Comparison of ENCODE assay signal across 16 cellular contexts in the genomic region with DNA sequence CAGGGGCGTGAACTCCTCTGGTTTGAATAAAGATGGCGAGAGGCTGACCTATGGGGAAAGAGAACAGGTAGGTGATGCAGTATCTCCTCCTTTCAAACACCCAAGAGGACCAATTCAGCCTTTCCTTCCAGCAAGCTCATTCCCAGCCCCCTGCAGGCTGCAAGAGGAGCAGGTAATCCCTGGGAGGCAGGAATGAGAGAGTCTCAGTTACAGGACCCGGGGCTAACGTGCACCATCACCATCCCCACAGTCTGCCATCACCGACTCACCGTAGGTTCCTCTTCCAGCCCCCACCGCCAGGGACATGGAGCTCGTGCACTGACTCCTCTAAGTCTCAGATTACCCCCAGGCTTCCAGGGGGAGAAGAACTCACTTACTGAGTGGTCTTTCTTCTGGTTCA. TPM values are rescaled to one million over a fixed set of nuclear protein-coding genes. Genes with fewer than 3 reads are reported as not detected.
A peak's percentile ranks its signal among the peaks of the same experiment; 100 is the strongest.
DNase-seq lines count a peak whose midpoint lies in the region; ATAC-seq, FAIRE-seq and TF ChIP-seq lines count a peak whose summit lies in the region.
"Had no signal": no experiment of that assay in that cellular context is flagged by ENCODE, and none has a peak within 500 bp of the region (broad histone marks: within the 10 kb centered on the region; RNA-seq: fewer than 3 reads in every experiment).

No MANE protein-coding gene starts in this region.

- H3K79me2 ChIP-seq in GM23338 (replicated peaks; ENCODE audit: insufficient read depth) = no peaks in the 10 kb centered on the region

- H3K14ac ChIP-seq in IMR-90 (replicated peaks; ENCODE audit: low read depth, low read length) = no peak overlapping the region

- no peak overlapping the region for H4K8ac ChIP-seq in IMR-90 (ENCODE audit: low read depth in 2 of 2, low read length in 2 of 2)

- no peak overlapping the region for H4K91ac ChIP-seq in IMR-90 (ENCODE audit: insufficient read depth, low read depth, low read length)

- no peak overlapping the region for H3K56ac ChIP-seq in IMR-90 (ENCODE audit: extremely low read depth, insufficient read depth, low read length)

- H2BK15ac ChIP-seq in IMR-90 (ENCODE audit: low read depth, low read length) = 0 out of 3 replicates have a peak overlapping the region, but pooled peaks have one; percentile 60

- FAIRE-seq in D721Med (lab: Jason Lieb, UNC) = no peak
- FAIRE-seq: H1 had no signal

- H3K79me1 ChIP-seq in IMR-90 (ENCODE audit: low read depth in 1 of 2, low read length in 2 of 2) = no peaks in the 10 kb centered on the region; a peak in 1 of 4 replicates

- H3K4me3 ChIP-seq in GM23338 (no peak overlapping the region), IMR-90 (ENCODE audit: insufficient read depth, low read depth, low read length) (no peak overlapping the region)
- H3K4me3 ChIP-seq: BLaER1 treated with 17β-estradiol and CSF1 and Interleukin-3, amounts not matched to agents 10 nM and 100 nM had no signal

- TF ChIP-seq RAD21 in IMR-90 (IDR thresholded peaks at IDR 0.05; ENCODE audit: low read length) = no peak

- TF ChIP-seq CTCF in GM23338 (conservative IDR thresholded peaks at IDR 0.05; ENCODE audit: low read depth in 2 of 2) (peak in 1 of 2 experiments; percentile 7; a peak in 1 of 4 replicates), IMR-90 (conservative IDR thresholded peaks at IDR 0.05; ENCODE audit: low read depth, low read length) (no peak), D721Med (IDR thresholded peaks at IDR 0.05; ENCODE audit: insufficient read depth, missing control alignments) (no peak)

- no peak overlapping the region for H2BK5ac ChIP-seq in IMR-90 (ENCODE audit: low read depth, low read length, poor library complexity, severe bottlenecking)

- H3K36me3 ChIP-seq in GM23338 (ENCODE audit: insufficient read depth) = no peaks in the 10 kb centered on the region
- H3K36me3 ChIP-seq in IMR-90 (ENCODE audit: control insufficient read depth, insufficient read depth, low read length) = no peaks in the 10 kb centered on the region
- H3K36me3 ChIP-seq: BLaER1 treated with 17β-estradiol and CSF1 and Interleukin-3, amounts not matched to agents 10 nM and 100 nM had no signal

- H3K4ac ChIP-seq in IMR-90 (ENCODE audit: low read depth, low read length) = peak overlapping the region; percentile 5; the same call in 1 of the 2 replicates

- H3K4me2 ChIP-seq in GM23338 (no peak overlapping the region), IMR-90 (ENCODE audit: low read depth, low read length) (no peak overlapping the region)

- H2AK5ac ChIP-seq in IMR-90 (ENCODE audit: low read depth, low read length) = peak overlapping the region; percentile 51; the same call in 1 of the 2 replicates

- H3K27me3 ChIP-seq in GM23338 (ENCODE audit: insufficient read depth) (no peaks in the 10 kb centered on the region), IMR-90 (ENCODE audit: control insufficient read depth, insufficient read depth, low read length) (no peaks in the 10 kb centered on the region)
- H3K27me3 ChIP-seq: BLaER1 treated with 17β-estradiol and CSF1 and Interleukin-3, amounts not matched to agents 10 nM and 100 nM had no signal

- peaks cover 19% of the 10 kb centered on the region for H3K4me1 Mint-ChIP-seq in GM23338
- H3K4me1 Mint-ChIP-seq: IgD-negative memory B cell had no signal

- no peaks in the 10 kb centered on the region for H3K9me3 ChIP-seq in IMR-90 (ENCODE audit: control insufficient read depth, insufficient read depth, low read length)
- H3K9me3 ChIP-seq: BLaER1 treated with 17β-estradiol and CSF1 and Interleukin-3, amounts not matched to agents 10 nM and 100 nM had no signal

- BruUV-seq in IMR-90 (replicated peaks; lab: Mats Ljungman, UMichigan) = no TSS peak

- DNase-seq in GM23338 (ENCODE audit: low spot score) = peak; percentile 49
- DNase-seq in IMR-90 = no peak
- DNase-seq in ecto neural progenitor cell (ENCODE audit: low spot score) = peak; percentile 35
- no peak for DNase-seq in left lobe of liver (ENCODE audit: low spot score)
- no peak for DNase-seq in D721Med (ENCODE audit: insufficient read length, low spot score)
- DNase-seq: DMS 273 treated with DMSO at 0.1 percent for 48 hours, NCI-H1417 treated with DMSO at 0.1 percent for 48 hours, NCI-H2081, NCI-H226, NCI-H526 treated with DMSO at 0.1 percent for 48 hours, Right ventricle myocardium superior had no signal

- TF ChIP-seq POLR2A in IMR-90 (IDR thresholded peaks at IDR 0.05; ENCODE audit: low read depth, low read length) = no peak

- no peaks in the 10 kb centered on the region; the same call in 2 of the 3 replicates for H3K9me3 Mint-ChIP-seq in GM23338

- H3K9ac ChIP-seq in IMR-90 (ENCODE audit: low read depth, low read length) = no peak overlapping the region
- H3K9ac ChIP-seq: BLaER1 treated with 17β-estradiol and CSF1 and Interleukin-3, amounts not matched to agents 10 nM and 100 nM had no signal

- H3F3A ChIP-seq in GM23338 (replicated peaks; ENCODE audit: low read depth) = no peaks in the 10 kb centered on the region

- H3K23ac ChIP-seq in IMR-90 (ENCODE audit: low read depth, low read length) = no peak overlapping the region

- H2AFZ ChIP-seq in GM23338 = no peak overlapping the region
- H2AFZ ChIP-seq in IMR-90 (replicated peaks; ENCODE audit: low read length, poor library complexity) = peak overlapping the region; percentile 16

- H3K27ac Mint-ChIP-seq in GM23338 = no peak overlapping the region
- H3K27ac Mint-ChIP-seq: IgD-negative memory B cell had no signal

- no peak overlapping the region; the same call in 1 of the 2 replicates for H2BK120ac ChIP-seq in IMR-90 (ENCODE audit: low read depth, low read length)

- in situ Hi-C loops in IMR-90 (cut with MboI; ENCODE audit: low sequenced_read_pairs) = no loop called here

- dilution Hi-C loops in IMR-90 (cut with HindIII; ENCODE audit: low sequenced_read_pairs, unreplicated experiment) = no loop called here

- H4K20me1 ChIP-seq in GM23338 (replicated peaks; ENCODE audit: insufficient read depth) (no peaks in the 10 kb centered on the region), IMR-90 (ENCODE audit: insufficient read depth, low read length) (no peaks in the 10 kb centered on the region)
- H4K20me1 ChIP-seq: BLaER1 treated with 17β-estradiol and CSF1 and Interleukin-3, amounts not matched to agents 10 nM and 100 nM had no signal

- H3K4me3 Mint-ChIP-seq in GM23338 = no peak overlapping the region
- H3K4me3 Mint-ChIP-seq: IgD-negative memory B cell had no signal

- H3K9me2 ChIP-seq in GM23338 (ENCODE audit: insufficient read depth) = 0 out of 2 replicates have a peak, but pooled peaks cover 4% of the 10 kb centered on the region

- peak; percentile 80 for ATAC-seq in GM23338
- no peak for ATAC-seq in IMR-90 (ENCODE audit: low read depth)
- peak; percentile 17 for ATAC-seq in left lobe of liver
- ATAC-seq in GM19328 (IDR thresholded peaks at IDR 0.05; ENCODE audit: unreplicated experiment) = no peak
- ATAC-seq in GM18870 (IDR thresholded peaks at IDR 0.05; ENCODE audit: unreplicated experiment) = no peak

- H4K5ac ChIP-seq in IMR-90 (ENCODE audit: low read depth, low read length) = no peak overlapping the region

- peaks cover 15% of the 10 kb centered on the region; the same call in 1 of the 2 replicates for H3K4me1 ChIP-seq in GM23338 (ENCODE audit: insufficient read depth)
- peaks cover 15% of the 10 kb centered on the region for H3K4me1 ChIP-seq in IMR-90 (ENCODE audit: control insufficient read depth, insufficient read depth, low read length)

- POLR2A ChIA-PET in IMR-90 (lab: Charles Lee; ENCODE audit: unreplicated experiment) = no interaction called here

- no CpG with 5 or more reads among the region's 8 CpGs for WGBS in IMR-90 (ENCODE audit: extremely low coverage in 2 of 2, insufficient read length in 1 of 2), 2 experiments

- H2AK9ac ChIP-seq in IMR-90 (replicated peaks; ENCODE audit: low read depth, low read length, poor library complexity) = peak overlapping the region; percentile 31

- H3K27ac ChIP-seq in GM23338 (ENCODE audit: low read depth) (no peak overlapping the region), IMR-90 (ENCODE audit: insufficient read depth, low read length) (no peak overlapping the region)
- H3K27ac ChIP-seq: BLaER1 treated with 17β-estradiol and CSF1 and Interleukin-3, amounts not matched to agents 10 nM and 100 nM had no signal

- no peaks in the 10 kb centered on the region for H3K27me3 Mint-ChIP-seq in GM23338 (ENCODE audit: insufficient read depth, low read depth, poor library complexity)

- CTCF ChIA-PET in IMR-90 (lab: Yijun Ruan, JAX) = interaction anchor here (0.7 to 1.0 kb wide), 3 partner anchors 8 to 91 kb away, joined by 3 to 4 read pairs (median 3); no protein-coding TSS in a partner anchor

- H2BK20ac ChIP-seq in IMR-90 (ENCODE audit: low read depth, low read length) = 0 out of 2 replicates have a peak overlapping the region, but pooled peaks have one; percentile 1

- peaks cover 20% of the 10 kb centered on the region for H3K9me1 ChIP-seq in IMR-90 (ENCODE audit: insufficient read depth, low read length)

- intact Hi-C loops in IMR-90 (cut with micrococcal nuclease) = no loop called here

- H3K18ac ChIP-seq in IMR-90 (ENCODE audit: low read depth, low read length) = no peak overlapping the region

- H3K36me3 Mint-ChIP-seq in GM23338 (ENCODE audit: low read depth) = no peaks in the 10 kb centered on the region
- H3K36me3 Mint-ChIP-seq: IgD-negative memory B cell had no signal

TF ChIP-seq in GM23338, 12 proteins besides CTCF, POLR2A, EP300 and RAD21 (continues in another document):
- TF ChIP-seq CREB1 (CRISPR knock-in tag; IDR thresholded peaks at IDR 0.05; ENCODE audit: low read depth) (no peak), EZH2phosphoT487 (IDR thresholded peaks at IDR 0.05; ENCODE audit: unreplicated experiment) (no peak), NANOG (IDR thresholded peaks at IDR 0.05; ENCODE audit: borderline replicate concordance) (no peak), ZNF114 (CRISPR knock-in tag; IDR thresholded peaks at IDR 0.05) (no peak)

TF ChIP-seq in IMR-90, 13 proteins besides CTCF, POLR2A, EP300 and RAD21:
- TF ChIP-seq CHD1 (IDR thresholded peaks at IDR 0.05; ENCODE audit: low read depth, low read length) = no peak
- no peak for TF ChIP-seq CEBPB (IDR thresholded peaks at IDR 0.05; ENCODE audit: low read depth, low read length)

RNA-seq across cellular contexts. Expression of a gene that starts 26.7 kb away (rescaled TPM):
- total RNA-seq in GM23338 (2014; rRNA removed; shearing (Covaris generic)) = 0.58 and 0.87 TPM in 2 replicates
- polyA plus RNA-seq in GM23338 (2016; fragmentation: Nextera tagmentation; extraction: Ambion mirVana) (0.55 and 0.71 TPM in 2 replicates), IMR-90 (2012; rRNA removed) (0.46 and 0.80 TPM in 2 replicates)
- total RNA-seq in IMR-90 (2012; rRNA removed) (0.83 and 1.1 TPM in 2 replicates), left lobe of liver (63.7 TPM)
- polyA plus RNA-seq in IMR-90 (2012; cell fraction: cytosol; rRNA removed) = 0.17 and 0.25 TPM in 2 replicates
- 0.45 and 1.1 TPM in 2 replicates for polyA plus RNA-seq in IMR-90 (2012; cell fraction: nucleus; rRNA removed; ENCODE audit: low replicate concordance)
- polyA plus RNA-seq: IgD-negative memory B cell had no signal

Comparison
In these comparisons a context has a peak if more than half of its experiments do, and no peak if none do; other contexts are left out.
1. ATAC-seq: peak in GM23338 (single experiment) and left lobe of liver (single experiment); none in IMR-90 (single experiment), GM19328 (single experiment) and GM18870 (single experiment).
2. DNase-seq: peak in GM23338 (single experiment) and ecto neural progenitor cell (single experiment); none in IMR-90 (single experiment), left lobe of liver (single experiment) and D721Med (single experiment).
3. RNA of a gene that starts 26.7 kb away (total RNA-seq): 63.7 TPM in left lobe of liver (single experiment); 0.83 to 1.1 TPM in IMR-90 and 0.58 to 0.87 TPM in GM23338; every median in the first group is over 10 times any median in the second.